In the genomic region with DNA sequence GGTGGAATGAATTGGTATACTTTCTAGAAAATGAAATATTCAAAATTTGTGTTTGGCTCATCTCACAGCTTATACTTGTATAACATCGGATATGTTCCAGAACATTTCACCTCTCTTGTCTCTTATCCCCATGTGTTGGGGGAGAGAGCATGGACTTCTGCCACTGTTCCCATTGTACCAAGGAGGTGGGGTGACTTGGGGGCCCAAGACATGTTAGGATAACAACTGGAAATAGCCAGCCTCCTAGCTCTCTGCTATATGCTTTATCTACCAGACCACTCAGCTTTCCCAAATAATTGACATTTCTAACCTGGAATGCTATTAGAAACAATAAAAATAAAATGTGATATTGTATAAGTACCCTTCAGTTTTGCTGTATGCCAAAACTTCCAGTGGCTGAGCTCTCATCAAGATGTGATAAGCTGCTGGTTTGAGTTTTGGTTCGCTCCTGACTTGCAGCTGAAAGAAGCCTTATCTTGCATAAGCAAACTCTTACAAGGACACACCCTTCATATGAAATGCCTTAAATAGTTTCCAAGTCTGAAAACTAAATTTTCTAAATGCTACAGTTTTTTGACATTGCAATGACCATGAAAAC, we compare ENCODE assay signal across 15 cellular contexts. TPM values are rescaled to one million over a fixed set of nuclear protein-coding genes. Genes with fewer than 3 reads are reported as not detected.
"Had no signal": no experiment of that assay in that cellular context is flagged by ENCODE, and none has a peak within 500 bp of the region (broad histone marks: within the 10 kb centered on the region; RNA-seq: fewer than 3 reads in every experiment).

No MANE protein-coding gene starts in this region.

RNA-seq across cellular contexts. Expression of a gene that starts 12.9 kb away (rescaled TPM):
- total RNA-seq: activated CD4-positive, alpha-beta memory T cell treated with anti-CD3 and anti-CD28 coated beads for 36 hours; activated CD4-positive, alpha-beta T cell treated with anti-CD3 and anti-CD28 coated beads, Interleukin-2, amount 10 ng/mL, durations not matched to agents 24 days and 14 days; activated CD8-positive, alpha-beta memory T cell treated with anti-CD3 and anti-CD28 coated beads for 36 hours; activated naive CD4-positive, alpha-beta T cell treated with anti-CD3 and anti-CD28 coated beads for 36 hours; activated naive CD8-positive, alpha-beta T cell treated with anti-CD3 and anti-CD28 coated beads for 36 hours; activated T-helper 1 cell treated with anti-CD3 and anti-CD28 coated beads, Interleukin-12 subunit alpha, Interleukin-12 subunit beta, Interleukin-2, Interleukin-4 antibody, amounts not matched to agents 30 ng/mL and 10 ng/mL and 1 ng/mL, durations not matched to agents 14 hours and 24 hours and 36 hours; bronchial epithelial cell; colonic mucosa; left ventricle myocardium superior; mesothelial cell of epicardium; osteocyte; sigmoid colon; smooth muscle cell; thyroid gland; ureter had no signal
